In genomic region chr2:28233070-28233718, GRCh38 we compare ENCODE assay signal across 13 cellular contexts.
A peak's percentile ranks its signal among the peaks of the same experiment; 100 is the strongest.
DNase-seq lines count a peak whose midpoint lies in the region; ATAC-seq, FAIRE-seq and TF ChIP-seq lines count a peak whose summit lies in the region.
"Had no signal": no experiment of that assay in that cellular context is flagged by ENCODE, and none has a peak within 500 bp of the region (broad histone marks: within the 10 kb centered on the region; RNA-seq: fewer than 3 reads in every experiment).

No MANE protein-coding gene starts in this region.

- no peaks in the 10 kb centered on the region for H4K20me1 ChIP-seq in Karpas-422 (ENCODE audit: insufficient read depth, low read depth, low read length)

- H3K36me3 ChIP-seq in Peyer's patch (no peaks in the 10 kb centered on the region), small intestine (ENCODE audit: control insufficient read depth in 2 of 2, insufficient read depth in 2 of 2, low read length in 2 of 2) (no peaks in the 10 kb centered on the region), Karpas-422 (ENCODE audit: insufficient read depth, low read length) (no peaks in the 10 kb centered on the region), heart left ventricle (peaks cover 0 to 5% (median 0%) of the 10 kb centered on the region in 9 donors)
- H3K36me3 ChIP-seq: thoracic aorta had no signal

- H3K4me2 ChIP-seq in Karpas-422 (ENCODE audit: low read depth, low read length, poor library complexity, severe bottlenecking): no peak overlapping the region

- intact Hi-C loops in heart left ventricle (cut with DNase I): loop anchor here in 4 of 10 donors (5.0 to 10.0 kb wide), 2 partner anchors 162 to 486 kb away; partner anchors contain the start of gene FOSL2 (in 3 of the 4)

- no peaks in the 10 kb centered on the region for H3K79me2 ChIP-seq in Karpas-422 (ENCODE audit: low read length)

- no peak overlapping the region for H3K9ac ChIP-seq in Karpas-422 (ENCODE audit: low read length)

- no peak for TF ChIP-seq CTCF in Peyer's patch (IDR thresholded peaks at IDR 0.05)
- TF ChIP-seq CTCF in GM20000 (IDR thresholded peaks at IDR 0.05; ENCODE audit: extremely low read depth, missing control alignments): no peak
- no peak for TF ChIP-seq CTCF in heart left ventricle (IDR thresholded peaks at IDR 0.05)

- H3K9me2 ChIP-seq in Karpas-422 (replicated peaks; ENCODE audit: insufficient read depth, low read length): no peaks in the 10 kb centered on the region

- peak overlapping the region in 2 of 4 donors; percentile 4 to 24 for H3K4me3 ChIP-seq in Peyer's patch
- no peak overlapping the region for H3K4me3 ChIP-seq in small intestine (ENCODE audit: low read depth in 1 of 2, low read length in 2 of 2)
- H3K4me3 ChIP-seq in Karpas-422 (ENCODE audit: low read length): no peak overlapping the region
- H3K4me3 ChIP-seq in heart left ventricle: no peak overlapping the region
- H3K4me3 ChIP-seq: thoracic aorta had no signal

- peaks cover 0 to 24% (median 0%) of the 10 kb centered on the region in 4 donors for H3K4me1 ChIP-seq in Peyer's patch
- peaks cover 4 to 5% of the 10 kb centered on the region in 2 donors for H3K4me1 ChIP-seq in small intestine (ENCODE audit: control insufficient read depth in 2 of 2, insufficient read depth in 1 of 2, low read depth in 1 of 2, low read length in 1 of 2)
- H3K4me1 ChIP-seq in Karpas-422 (ENCODE audit: low read length): no peaks in the 10 kb centered on the region
- H3K4me1 ChIP-seq in heart left ventricle: peaks cover 0 to 25% (median 3%) of the 10 kb centered on the region in 12 donors

- no peaks in the 10 kb centered on the region for H3K9me3 ChIP-seq in Peyer's patch
- H3K9me3 ChIP-seq in small intestine (ENCODE audit: control insufficient read depth, low read depth): no peaks in the 10 kb centered on the region
- no peaks in the 10 kb centered on the region for H3K9me3 ChIP-seq in Karpas-422 (ENCODE audit: low read length)
- no peaks in the 10 kb centered on the region for H3K9me3 ChIP-seq in heart left ventricle
- H3K9me3 ChIP-seq: thoracic aorta had no signal

- WGBS in small intestine, 3 donors: 20 to 45% (median 36%) methylated on average over 7 of the region's 7 CpGs
- WGBS in heart left ventricle, 4 donors: 67 to 73% (median 71%) methylated on average over 7 of the region's 7 CpGs

- no peak for ATAC-seq in GM18505 (IDR thresholded peaks at IDR 0.05; ENCODE audit: unreplicated experiment)
- ATAC-seq in heart left ventricle: no peak
- ATAC-seq: HCT116; naive thymus-derived CD8-positive, alpha-beta T cell had no signal

- FAIRE-seq in small intestine (lab: Jason Lieb, UNC): no peak

- H2AFZ ChIP-seq in Karpas-422 (ENCODE audit: low read length): no peak overlapping the region

- TF ChIP-seq POLR2A in Peyer's patch (IDR thresholded peaks at IDR 0.05) (no peak), GM18505 (IDR thresholded peaks at IDR 0.05; ENCODE audit: borderline replicate concordance, extremely low read depth, insufficient read depth, insufficient read length) (no peak), heart left ventricle (IDR thresholded peaks at IDR 0.05) (no peak)

- H3K27me3 ChIP-seq in Peyer's patch (no peaks in the 10 kb centered on the region), small intestine (ENCODE audit: control insufficient read depth in 2 of 2, insufficient read depth in 2 of 2, low read length in 2 of 2) (no peaks in the 10 kb centered on the region), Karpas-422 (ENCODE audit: low read length) (no peaks in the 10 kb centered on the region), heart left ventricle (no peaks in the 10 kb centered on the region)

- DNase-seq in DMS53 treated with DMSO at 0.1 percent for 48 hours (lab: John Stamatoyannopoulos, UW; ENCODE audit: unreplicated experiment): peak; percentile 22
- no peak for DNase-seq in Peyer's patch
- peak; percentile 94 for DNase-seq in kidney glomerular epithelial cell (lab: John Stamatoyannopoulos, UW)
- DNase-seq in small intestine: peak; percentile 80
- DNase-seq in Karpas-422: no peak
- no peak for DNase-seq in GM20000 (ENCODE audit: low spot score)
- no peak for DNase-seq in heart left ventricle
- DNase-seq: activated T-cell treated with anti-CD3 and anti-CD28 coated beads, Interleukin-2, amount 50 U/mL, for 1 hour; naive thymus-derived CD8-positive, alpha-beta T cell; stimulated activated CD4-positive, alpha-beta T cell treated with anti-CD3 and anti-CD28 coated beads, Interleukin-4, amount 100 ng/mL, for 24 hours had no signal

- H3K27ac ChIP-seq in Peyer's patch: peak overlapping the region in 3 of 4 donors; percentile 61 to 88 (median 82)
- peak overlapping the region; percentile 73 to 96 for H3K27ac ChIP-seq in small intestine (ENCODE audit: low read depth in 1 of 2, low read length in 1 of 2)
- H3K27ac ChIP-seq in Karpas-422 (ENCODE audit: low read length): no peak overlapping the region
- H3K27ac ChIP-seq in heart left ventricle: peak overlapping the region in 1 of 12 donors; percentile 20

Comparison
In these comparisons a context has a peak if more than half of its experiments do, and no peak if none do; other contexts are left out.
1. DNase-seq: peak in DMS53 treated with DMSO at 0.1 percent for 48 hours (single experiment), kidney glomerular epithelial cell (single experiment) and small intestine (single experiment); none in Peyer's patch (0 of 3), Karpas-422 (single experiment), GM20000 (single experiment) and heart left ventricle (0 of 5).